9 cellular contexts compared by ENCODE assay signal in the genomic region with DNA sequence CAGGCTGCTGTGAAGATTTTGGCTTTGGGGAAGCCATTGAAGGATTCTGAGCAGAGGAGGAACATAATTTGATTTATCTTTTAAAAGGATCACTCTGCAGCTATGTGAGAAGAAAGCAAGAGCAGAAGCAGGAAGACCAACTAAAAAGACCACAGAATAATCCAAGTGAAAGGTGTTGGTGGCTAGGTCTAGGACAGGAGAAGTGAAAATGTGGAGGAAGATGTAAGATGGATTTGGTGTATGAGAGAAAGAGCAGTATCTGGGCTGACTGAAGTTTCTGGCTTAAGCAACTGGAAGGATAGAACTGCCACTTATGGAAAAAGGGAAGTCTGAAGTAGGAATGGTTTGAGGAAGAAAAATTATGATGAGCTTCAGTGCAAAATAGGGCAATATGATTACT.
A peak's percentile ranks its signal among the peaks of the same experiment; 100 is the strongest.
DNase-seq lines count a peak whose midpoint lies in the region; ATAC-seq and TF ChIP-seq lines count a peak whose summit lies in the region.
"Had no signal": no experiment of that assay in that cellular context is flagged by ENCODE, and none has a peak within 500 bp of the region (broad histone marks: within the 10 kb centered on the region; RNA-seq: fewer than 3 reads in every experiment).

No MANE protein-coding gene starts in this region.

- H3K27me3 ChIP-seq in SU-DHL-6 (ENCODE audit: low read length) (no peaks in the 10 kb centered on the region), skeletal muscle tissue (ENCODE audit: control insufficient read depth in 3 of 3, insufficient read depth in 3 of 3, low read length in 3 of 3) (no peaks in the 10 kb centered on the region), WERI-Rb-1 (ENCODE audit: insufficient read depth, low read depth, severe bottlenecking) (no peaks in the 10 kb centered on the region)
- H3K27me3 ChIP-seq: SJCRH30 had no signal

- ATAC-seq in GM19025 (IDR thresholded peaks at IDR 0.05; ENCODE audit: low read depth, unreplicated experiment) (peak; percentile 14), HG02642 (IDR thresholded peaks at IDR 0.05; ENCODE audit: poor library complexity, unreplicated experiment) (peak; percentile 29)

- H3K9ac ChIP-seq in SU-DHL-6 (ENCODE audit: low read length) (peak overlapping the region; percentile 14; the same call in 1 of the 2 replicates), skeletal muscle tissue (ENCODE audit: low read depth in 1 of 3, low read length in 3 of 3) (no peak overlapping the region)

- H2AFZ ChIP-seq in SU-DHL-6 (ENCODE audit: low read depth, low read length, severe bottlenecking), result no peak overlapping the region

- H3K27ac ChIP-seq in SU-DHL-6 (ENCODE audit: low read depth, low read length) (peak overlapping the region; percentile 64), skeletal muscle tissue (ENCODE audit: low read depth, low read length) (peak overlapping the region; percentile 32), WERI-Rb-1 (no peak overlapping the region)
- H3K27ac ChIP-seq: SJCRH30 had no signal

- H3K9me3 ChIP-seq in SU-DHL-6 (ENCODE audit: insufficient read depth, low read length) (no peaks in the 10 kb centered on the region), skeletal muscle tissue (ENCODE audit: control insufficient read depth in 3 of 3, low read length in 3 of 3) (no peaks in the 10 kb centered on the region), WERI-Rb-1 (ENCODE audit: severe bottlenecking) (no peaks in the 10 kb centered on the region)
- H3K9me3 ChIP-seq: SJCRH30 had no signal

- H3K4me2 ChIP-seq in SU-DHL-6 (ENCODE audit: low read depth, low read length, poor library complexity, severe bottlenecking), result peak overlapping the region; percentile 50

- H3K4me1 ChIP-seq in skeletal muscle tissue (ENCODE audit: control insufficient read depth in 3 of 3, insufficient read depth in 3 of 3, low read length in 3 of 3), result peaks cover 0 to 7% (median 4%) of the 10 kb centered on the region in 3 donors
- H3K4me1 ChIP-seq: SJCRH30 had no signal

- H4K20me1 ChIP-seq in SU-DHL-6 (ENCODE audit: low read depth, low read length), result no peaks in the 10 kb centered on the region

- TF ChIP-seq CTCF in SU-DHL-6 (IDR thresholded peaks at IDR 0.05; ENCODE audit: insufficient read depth, low read length, poor library complexity, severe bottlenecking), result no peak
- no peak for TF ChIP-seq CTCF in WERI-Rb-1 (IDR thresholded peaks at IDR 0.05; ENCODE audit: low read depth, low read length)

- DNase-seq in NCI-H187 (lab: John Stamatoyannopoulos, UW) (no peak), WERI-Rb-1 (no peak)
- DNase-seq in stimulated activated CD8-positive, alpha-beta memory T cell treated with anti-CD3 and anti-CD28 coated beads, Interleukin-4, amount 100 ng/mL, for 48 hours, result no peak
- DNase-seq: foreskin melanocyte, SJCRH30 had no signal

- H3K36me3 ChIP-seq in SU-DHL-6 (ENCODE audit: low read length) (no peaks in the 10 kb centered on the region), skeletal muscle tissue (ENCODE audit: control insufficient read depth in 3 of 3, insufficient read depth in 3 of 3, low read length in 3 of 3) (no peaks in the 10 kb centered on the region), WERI-Rb-1 (no peaks in the 10 kb centered on the region)
- H3K36me3 ChIP-seq: SJCRH30 had no signal

- H3K9me2 ChIP-seq in SU-DHL-6 (replicated peaks; ENCODE audit: insufficient read depth, low read length), result no peaks in the 10 kb centered on the region

- 0 out of 2 replicates have a peak, but pooled peaks cover 2% of the 10 kb centered on the region for H3F3A ChIP-seq in SU-DHL-6 (ENCODE audit: insufficient read depth)

- H3K4me3 ChIP-seq in SU-DHL-6 (ENCODE audit: insufficient read depth, low read length, poor library complexity, severe bottlenecking) (peak overlapping the region; percentile 9), skeletal muscle tissue (ENCODE audit: low read length in 3 of 3) (no peak overlapping the region), WERI-Rb-1 (ENCODE audit: low read depth, low read length) (no peak overlapping the region)
- H3K4me3 ChIP-seq: SJCRH30 had no signal

- peaks cover 24% of the 10 kb centered on the region; the same call in 1 of the 2 replicates for H3K79me2 ChIP-seq in SU-DHL-6 (ENCODE audit: insufficient read depth, low read length)
